In the genomic region with DNA sequence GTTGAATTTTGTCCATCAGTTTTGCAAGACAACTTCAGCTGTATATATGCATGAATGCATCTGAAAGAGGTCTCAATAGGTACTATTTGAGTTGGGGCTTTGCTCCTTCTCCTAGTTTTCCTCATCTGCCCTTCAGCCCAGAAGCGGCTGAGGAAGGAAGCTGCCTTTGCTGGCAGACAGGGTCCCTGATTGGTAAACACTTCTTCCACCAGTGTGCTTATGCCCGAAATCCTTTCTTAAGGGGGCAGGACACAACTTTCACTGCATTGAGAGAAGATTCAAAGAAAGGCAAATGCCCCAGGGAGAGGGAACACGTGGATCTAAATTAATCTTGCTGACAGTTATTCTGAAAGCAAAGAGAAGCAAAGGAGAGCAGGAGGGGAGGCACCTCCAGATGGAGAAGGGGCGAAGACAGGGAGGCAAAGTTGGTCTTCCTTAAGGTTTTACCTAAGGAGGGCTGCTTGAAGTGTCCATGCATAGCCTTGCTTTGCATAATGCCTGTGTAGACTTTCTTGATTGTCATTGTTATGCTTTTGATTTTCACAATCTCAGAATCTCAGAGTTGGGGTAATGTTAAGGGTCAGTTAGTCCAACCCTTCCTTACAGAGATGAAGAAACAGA, we compare ENCODE assay signal across 2 cellular contexts.
TF ChIP-seq lines count a peak whose summit lies in the region.

No MANE protein-coding gene starts in this region.

TF ChIP-seq in A549, 52 proteins besides CTCF, POLR2A, EP300 and RAD21:
- TF ChIP-seq, protein P1, sequence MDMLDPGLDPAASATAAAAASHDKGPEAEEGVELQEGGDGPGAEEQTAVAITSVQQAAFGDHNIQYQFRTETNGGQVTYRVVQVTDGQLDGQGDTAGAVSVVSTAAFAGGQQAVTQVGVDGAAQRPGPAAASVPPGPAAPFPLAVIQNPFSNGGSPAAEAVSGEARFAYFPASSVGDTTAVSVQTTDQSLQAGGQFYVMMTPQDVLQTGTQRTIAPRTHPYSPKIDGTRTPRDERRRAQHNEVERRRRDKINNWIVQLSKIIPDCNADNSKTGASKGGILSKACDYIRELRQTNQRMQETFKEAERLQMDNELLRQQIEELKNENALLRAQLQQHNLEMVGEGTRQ (IDR thresholded peaks at IDR 0.05): no peak
- no peak for TF ChIP-seq HOXB13 (CRISPR knock-in tag; IDR thresholded peaks at IDR 0.05; ENCODE audit: low read depth)
- no peak for TF ChIP-seq KDM1A (IDR thresholded peaks at IDR 0.05; ENCODE audit: low read depth)
- TF ChIP-seq HOXB5 (CRISPR knock-in tag; IDR thresholded peaks at IDR 0.05): no peak
- no peak for TF ChIP-seq JUN (IDR thresholded peaks at IDR 0.05)
- TF ChIP-seq TFCP2L1 (CRISPR knock-in tag; IDR thresholded peaks at IDR 0.05): no peak
- TF ChIP-seq HOXA7 (CRISPR knock-in tag; IDR thresholded peaks at IDR 0.05): no peak
- no peak for TF ChIP-seq PHF8 (IDR thresholded peaks at IDR 0.05; ENCODE audit: borderline replicate concordance, low read depth)
- no peak for TF ChIP-seq MYC (IDR thresholded peaks at IDR 0.05; ENCODE audit: borderline replicate concordance, low read length)
TF ChIP-seq in A549: peak in this region for 0.

TF ChIP-seq in IMR-90, 13 proteins besides CTCF, POLR2A, EP300 and RAD21:
- TF ChIP-seq, protein P2, sequence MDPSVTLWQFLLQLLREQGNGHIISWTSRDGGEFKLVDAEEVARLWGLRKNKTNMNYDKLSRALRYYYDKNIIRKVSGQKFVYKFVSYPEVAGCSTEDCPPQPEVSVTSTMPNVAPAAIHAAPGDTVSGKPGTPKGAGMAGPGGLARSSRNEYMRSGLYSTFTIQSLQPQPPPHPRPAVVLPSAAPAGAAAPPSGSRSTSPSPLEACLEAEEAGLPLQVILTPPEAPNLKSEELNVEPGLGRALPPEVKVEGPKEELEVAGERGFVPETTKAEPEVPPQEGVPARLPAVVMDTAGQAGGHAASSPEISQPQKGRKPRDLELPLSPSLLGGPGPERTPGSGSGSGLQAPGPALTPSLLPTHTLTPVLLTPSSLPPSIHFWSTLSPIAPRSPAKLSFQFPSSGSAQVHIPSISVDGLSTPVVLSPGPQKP (IDR thresholded peaks at IDR 0.05; ENCODE audit: borderline replicate concordance, low read depth, low read length): no peak
- TF ChIP-seq, protein P1 (IDR thresholded peaks at IDR 0.05; ENCODE audit: low read depth, low read length): no peak
